Comparison of ENCODE assay signal across 8 cellular contexts in the genomic region with DNA sequence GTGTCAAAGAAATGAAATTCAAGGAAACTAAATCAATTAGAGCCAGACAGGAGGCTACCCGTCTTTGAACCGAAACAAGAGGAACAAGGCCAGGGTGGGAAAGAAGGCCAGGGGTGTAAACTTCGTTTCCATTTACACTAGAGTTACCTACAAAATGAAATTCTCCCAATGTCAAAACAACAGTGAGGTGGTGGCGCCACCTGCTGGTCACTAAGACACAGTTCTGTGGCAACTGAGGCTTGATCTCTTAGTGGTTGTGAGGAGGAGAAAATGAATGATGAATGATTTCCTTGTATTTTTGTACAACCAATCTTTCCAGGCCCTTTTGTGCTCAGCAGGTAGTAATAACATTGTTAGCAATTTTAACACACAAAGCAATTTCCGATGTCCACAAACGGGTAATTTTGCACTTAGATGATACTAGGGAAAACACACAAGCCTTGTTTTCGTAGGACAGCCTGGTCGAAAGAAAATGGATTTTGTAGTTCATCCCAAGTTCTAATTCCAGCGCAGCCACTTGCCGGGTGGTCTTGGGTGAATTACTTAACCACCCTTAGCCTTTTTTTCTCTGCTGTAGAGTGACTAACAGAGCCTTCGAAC. TPM values are rescaled to one million over a fixed set of nuclear protein-coding genes. Genes with fewer than 3 reads are reported as not detected.
A peak's percentile ranks its signal among the peaks of the same experiment; 100 is the strongest.
DNase-seq lines count a peak whose midpoint lies in the region; ATAC-seq lines count a peak whose summit lies in the region.

No MANE protein-coding gene starts in this region.

- in situ Hi-C loops in G401 (cut with HindIII; ENCODE audit: low sequenced_read_pairs): no loop called here

- DNase-seq in G401 (ENCODE audit: low spot score) (peak; percentile 86), NCI-H345 (lab: John Stamatoyannopoulos, UW) (peak; percentile 80), cerebellar cortex (ENCODE audit: low spot score) (peak; percentile 86), left kidney (ENCODE audit: low read depth, low spot score) (peak; percentile 83), GOT3 (lab: John Stamatoyannopoulos, UW) (no peak)
- peak; percentile 71 for DNase-seq in activated CD4-positive, CD25-positive, alpha-beta regulatory T cell treated with anti-CD3 and anti-CD28 coated beads, Interleukin-2, amount 50 U/mL, for 72 hours
- DNase-seq in stimulated activated CD4-positive, alpha-beta T cell treated with anti-CD3 and anti-CD28 coated beads, Interleukin-4, amount 100 ng/mL, for 24 hours: peak; percentile 78

- peak; percentile 73 for ATAC-seq in HG02981 (IDR thresholded peaks at IDR 0.05; ENCODE audit: unreplicated experiment)

RNA-seq across cellular contexts. Expression of a gene that starts 54.8 kb away (rescaled TPM):
- total RNA-seq in G401 (2014; rRNA removed; shearing (Covaris generic)): 305 and 352 TPM in 2 replicates
